Comparison of ENCODE assay signal across 23 cellular contexts in the genomic region with DNA sequence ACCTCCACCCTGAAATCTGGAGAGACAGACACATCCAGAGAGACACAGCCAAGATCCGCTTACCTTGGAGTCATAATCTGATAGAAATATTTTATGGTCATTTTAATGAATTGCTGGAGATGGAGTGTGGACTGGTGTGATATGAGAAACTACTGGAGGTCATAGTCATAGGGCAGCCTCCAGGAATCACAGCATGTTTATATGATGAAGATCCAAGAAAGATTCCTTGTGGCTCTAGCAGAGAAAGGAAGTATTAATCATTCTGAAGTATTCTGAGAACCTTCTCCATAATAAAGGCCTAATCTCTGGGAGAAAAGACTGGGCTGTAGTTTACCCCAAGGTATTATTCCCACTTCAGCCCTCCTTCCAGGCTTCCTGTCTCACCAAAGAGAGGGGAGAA.
"Had no signal": no experiment of that assay in that cellular context is flagged by ENCODE, and none has a peak within 500 bp of the region (broad histone marks: within the 10 kb centered on the region; RNA-seq: fewer than 3 reads in every experiment).

No MANE protein-coding gene starts in this region.

- DNase-seq: activated CD4-positive, alpha-beta T cell treated with anti-CD3 and anti-CD28 coated beads for 4 hours; activated CD8-positive, alpha-beta memory T cell treated with anti-CD3 and anti-CD28 coated beads, Interleukin-2, amount 50 U/mL, for 4 hours; activated CD8-positive, alpha-beta T cell treated with anti-CD3 and anti-CD28 coated beads for 36 hours; activated naive CD4-positive, alpha-beta T cell treated with anti-CD3 and anti-CD28 coated beads, Interleukin-2, amount 50 U/mL, for 16 hours; activated naive CD8-positive, alpha-beta T cell treated with anti-CD3 and anti-CD28 coated beads, Interleukin-2, amount 10 ng/mL, durations not matched to agents 7 days and 5 days; adrenal gland; aorta; Karpas-422; NCI-H1048; NCI-H2029; NCI-H2107; NCI-H2171 treated with DMSO at 0.1 percent for 48 hours; NCI-H345; NCI-H510A; NCI-H526 treated with DMSO at 0.1 percent for 48 hours; NCI-H82; RPMI8226; SK-N-SH; T-helper 1 cell had no signal

- H3K4me1 ChIP-seq: adrenal gland had no signal

- H3K36me3 ChIP-seq: adrenal gland, cardiac muscle cell had no signal

- H3K27ac ChIP-seq: adrenal gland, cardiac muscle cell had no signal

- H3K9ac ChIP-seq: SK-N-SH had no signal

- H3K9me3 ChIP-seq: adrenal gland, SK-N-SH had no signal

- H3K4me2 ChIP-seq: SK-N-SH had no signal

- H3K27me3 ChIP-seq: adrenal gland, cardiac muscle cell had no signal

- H3K4me3 ChIP-seq: adrenal gland, cardiac muscle cell had no signal

- ATAC-seq: activated CD4-positive, CD25-positive, alpha-beta regulatory T cell treated with anti-CD3 and anti-CD28 coated beads, Interleukin-2, amount 50 U/mL, for 24 hours; activated CD8-positive, alpha-beta T cell treated with anti-CD3 and anti-CD28 coated beads for 36 hours; Panc1; Right ventricle myocardium inferior had no signal
